ENCODE assay signal across 1 cellular context in genomic region chr12:121131941-121132341, GRCh38.
TF ChIP-seq lines count a peak whose summit lies in the region.

No MANE protein-coding gene starts in this region.

TF ChIP-seq in WTC11, 78 proteins besides CTCF, POLR2A, EP300 and RAD21 (continued from another document):
- TF ChIP-seq ZMAT4 (CRISPR knock-in tag; IDR thresholded peaks at IDR 0.05) (no peak), NR1H2 (CRISPR knock-in tag; IDR thresholded peaks at IDR 0.05) (no peak), ATF6 (CRISPR knock-in tag; IDR thresholded peaks at IDR 0.05) (no peak), NFE2L1 (CRISPR knock-in tag; IDR thresholded peaks at IDR 0.05) (no peak), ZNF671 (CRISPR knock-in tag; IDR thresholded peaks at IDR 0.05) (no peak), IRF1 (CRISPR knock-in tag; IDR thresholded peaks at IDR 0.05) (no peak), RELA (CRISPR knock-in tag; IDR thresholded peaks at IDR 0.05; ENCODE audit: borderline replicate concordance) (no peak), ZNF232 (CRISPR knock-in tag; IDR thresholded peaks at IDR 0.05) (no peak), OVOL2 (CRISPR knock-in tag; IDR thresholded peaks at IDR 0.05; ENCODE audit: borderline replicate concordance) (no peak), GABPB1 (CRISPR knock-in tag; IDR thresholded peaks at IDR 0.05) (no peak), STAT6 (CRISPR knock-in tag; conservative IDR thresholded peaks at IDR 0.05; ENCODE audit: low read depth) (no peak), ATF2 (CRISPR knock-in tag; IDR thresholded peaks at IDR 0.05; ENCODE audit: borderline replicate concordance, low read depth) (no peak)
TF ChIP-seq in WTC11: peak in this region for 0.
